8 cellular contexts compared by ENCODE assay signal in the genomic region with DNA sequence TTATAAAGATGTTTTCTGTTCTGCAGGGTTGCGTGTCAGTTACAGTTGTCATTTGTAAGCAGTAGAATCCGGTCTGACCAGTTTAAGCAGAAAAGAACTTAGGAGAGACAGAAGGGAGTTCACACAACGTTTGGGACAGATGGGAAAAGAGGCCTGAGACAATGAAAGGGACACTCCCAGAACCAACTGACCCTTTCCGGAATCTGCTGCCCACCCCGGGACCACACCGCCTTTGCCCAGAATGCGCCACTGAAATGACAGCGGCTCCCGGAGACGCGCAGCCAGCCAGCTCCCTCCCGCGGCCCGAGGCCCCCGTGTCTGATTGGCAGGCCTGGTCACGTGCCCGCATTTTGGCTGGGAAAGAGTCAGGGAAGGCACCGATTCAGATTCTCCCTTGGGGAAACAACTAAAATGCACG.
DNase-seq lines count a peak whose midpoint lies in the region; ATAC-seq, FAIRE-seq and TF ChIP-seq lines count a peak whose summit lies in the region.

No MANE protein-coding gene starts in this region.

- peak overlapping the region; percentile 56 to 72 (median 64) for H3K4me3 Mint-ChIP-seq in CD4-positive, CD25-positive, alpha-beta regulatory T cell

- peaks cover 7% of the 10 kb centered on the region for H3K4me1 ChIP-seq in CD4-positive, CD25-positive, alpha-beta regulatory T cell (ENCODE audit: control insufficient read depth, insufficient read depth, low read length, poor library complexity, severe bottlenecking)
- H3K4me1 ChIP-seq in kidney (ENCODE audit: control insufficient read depth in 1 of 2, insufficient read depth in 1 of 2, low read depth in 1 of 2, low read length in 2 of 2) = peaks cover 0 to 4% of the 10 kb centered on the region in 2 donors

- intact Hi-C loops in kidney (cut with DNase I) = no loop called here

- peaks cover 22% of the 10 kb centered on the region for H3K27me3 ChIP-seq in CD4-positive, CD25-positive, alpha-beta regulatory T cell (ENCODE audit: control insufficient read depth, insufficient read depth, low read length)

- H3K9me3 Mint-ChIP-seq in CD4-positive, CD25-positive, alpha-beta regulatory T cell = peaks cover 0 to 5% (median 3%) of the 10 kb centered on the region in 7 donors

- H3K9me3 ChIP-seq in CD4-positive, CD25-positive, alpha-beta regulatory T cell (ENCODE audit: control insufficient read depth in 2 of 2, low read length in 2 of 2) = peaks cover 5 to 7% of the 10 kb centered on the region in 2 experiments
- peaks cover 2 to 8% of the 10 kb centered on the region in 2 donors for H3K9me3 ChIP-seq in kidney (ENCODE audit: control insufficient read depth in 1 of 2, low read length in 2 of 2)

- peak overlapping the region in 1 of 2 donors; percentile 31 for H3K9ac ChIP-seq in kidney (ENCODE audit: low read length in 2 of 2)

- H3K4me3 ChIP-seq in CD4-positive, CD25-positive, alpha-beta regulatory T cell (ENCODE audit: low read depth, low read length) = peak overlapping the region; percentile 72
- peak overlapping the region; percentile 77 to 78 for H3K4me3 ChIP-seq in kidney (ENCODE audit: low read length in 2 of 2)

- H3K36me3 Mint-ChIP-seq in CD4-positive, CD25-positive, alpha-beta regulatory T cell = peaks cover 3% of the 10 kb centered on the region

- peak; percentile 26 to 60 (median 30) for DNase-seq in CD4-positive, CD25-positive, alpha-beta regulatory T cell
- DNase-seq in NCI-H1694 (lab: John Stamatoyannopoulos, UW) (peak; percentile 46), cerebellum (ENCODE audit: low spot score) (peak; percentile 19), kidney (peak; percentile 91), UCSD-AML1 (lab: John Stamatoyannopoulos, UW; ENCODE audit: unreplicated experiment) (no peak)
- peak; percentile 65 for DNase-seq in activated CD4-positive, CD25-positive, alpha-beta regulatory T cell treated with anti-CD3 and anti-CD28 coated beads, Interleukin-2, amount 50 U/mL, for 72 hours
- DNase-seq in stimulated activated CD4-positive, alpha-beta T cell treated with anti-CD3 and anti-CD28 coated beads, Interleukin-15, amount 100 ng/mL, for 1 hour (ENCODE audit: low read depth in 1 of 2, low spot score in 1 of 2) = peak; percentile 15 to 47

- no peak for FAIRE-seq in kidney (lab: Jason Lieb, UNC)

- H3K27me3 Mint-ChIP-seq in CD4-positive, CD25-positive, alpha-beta regulatory T cell = peaks cover 40% of the 10 kb centered on the region

- H3K27ac ChIP-seq in CD4-positive, CD25-positive, alpha-beta regulatory T cell (ENCODE audit: insufficient read depth, low read length, poor library complexity, severe bottlenecking) = no peak overlapping the region
- H3K27ac ChIP-seq in kidney (ENCODE audit: low read depth in 2 of 2, low read length in 2 of 2) = no peak overlapping the region

- H3K27ac Mint-ChIP-seq in CD4-positive, CD25-positive, alpha-beta regulatory T cell = peak overlapping the region; percentile 7 to 84 (median 7)

- no peaks in the 10 kb centered on the region for H3K36me3 ChIP-seq in CD4-positive, CD25-positive, alpha-beta regulatory T cell (ENCODE audit: control insufficient read depth, insufficient read depth, low read length)
- no peaks in the 10 kb centered on the region for H3K36me3 ChIP-seq in kidney (ENCODE audit: control insufficient read depth in 1 of 2, insufficient read depth in 2 of 2, low read length in 2 of 2)

- peaks cover 2 to 13% (median 7%) of the 10 kb centered on the region in 4 donors for H3K4me1 Mint-ChIP-seq in CD4-positive, CD25-positive, alpha-beta regulatory T cell

- ATAC-seq in CD4-positive, CD25-positive, alpha-beta regulatory T cell (ENCODE audit: low read depth in 2 of 2) = peak; percentile 27 to 67
- peak; percentile 31 for ATAC-seq in GM21786 (IDR thresholded peaks at IDR 0.05; ENCODE audit: unreplicated experiment)

- no peak for TF ChIP-seq CTCF in kidney (IDR thresholded peaks at IDR 0.05; ENCODE audit: borderline replicate concordance, extremely low read depth, insufficient read depth)
